ENCODE assay signal across 1 cellular context in the genomic region with DNA sequence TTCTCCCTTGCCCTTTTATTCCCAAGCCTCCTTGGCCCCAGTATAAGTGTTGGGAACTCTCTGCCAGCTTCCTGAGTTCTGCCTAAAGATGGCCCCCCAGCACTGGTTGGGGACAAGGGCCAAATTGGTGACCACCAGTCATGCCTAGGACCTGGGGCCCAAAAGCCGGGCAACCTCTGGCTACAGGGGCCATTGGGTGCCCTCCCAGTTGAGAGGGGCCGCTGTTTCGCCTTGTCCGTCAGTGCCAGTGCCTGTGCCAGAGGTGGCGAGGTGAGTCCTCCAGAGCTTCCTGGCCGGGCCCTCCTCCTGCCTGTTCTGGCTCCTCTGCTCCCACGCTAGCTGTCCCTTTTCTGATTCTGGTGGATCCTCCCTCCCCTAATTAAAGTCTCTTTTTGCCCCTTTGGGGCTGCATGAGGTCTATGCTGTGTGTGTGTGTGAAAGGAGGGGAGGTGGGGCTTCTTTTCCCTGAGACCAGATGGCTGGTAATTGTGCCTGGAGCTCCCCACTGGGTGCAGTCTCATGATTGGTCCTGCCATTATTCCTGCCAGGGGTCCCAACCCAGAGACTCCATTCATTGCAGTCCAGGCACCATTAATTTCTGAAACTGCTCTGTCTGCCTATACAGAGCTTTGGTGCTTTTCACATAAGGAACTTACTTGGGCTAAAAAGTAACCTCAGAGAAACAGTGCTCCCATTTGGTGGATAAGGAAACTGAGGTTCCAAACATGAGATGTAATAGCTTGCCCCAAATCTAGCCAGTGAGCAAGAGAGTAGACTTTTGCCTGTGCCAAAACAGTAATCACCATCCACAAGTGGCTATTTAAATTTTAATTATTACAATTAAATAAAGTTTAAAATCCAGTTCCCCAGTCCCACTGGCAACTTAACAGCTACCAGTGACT.
TF ChIP-seq lines count a peak whose summit lies in the region.

No MANE protein-coding gene starts in this region.

TF ChIP-seq in K562, 482 proteins besides CTCF, POLR2A, EP300 and RAD21:
- TF ChIP-seq POLR2G (IDR thresholded peaks at IDR 0.05; ENCODE audit: low read depth, low read length) (peak; percentile 58; the same call in 1 of the 2 replicates), BCOR (IDR thresholded peaks at IDR 0.05) (0 out of 2 replicates have a peak, but pooled peaks have one; percentile 37), TOE1 (IDR thresholded peaks at IDR 0.05; ENCODE audit: borderline replicate concordance) (no peak), TOE1 (CRISPR knock-in tag; IDR thresholded peaks at IDR 0.05; ENCODE audit: borderline replicate concordance, low read depth) (no peak), RBFOX2 (IDR thresholded peaks at IDR 0.05; ENCODE audit: low read depth, low read length) (peak; percentile 65), RBM25 (IDR thresholded peaks at IDR 0.05; ENCODE audit: low read depth, low read length, severe bottlenecking) (peak; percentile 72)
- TF ChIP-seq, protein P1, sequence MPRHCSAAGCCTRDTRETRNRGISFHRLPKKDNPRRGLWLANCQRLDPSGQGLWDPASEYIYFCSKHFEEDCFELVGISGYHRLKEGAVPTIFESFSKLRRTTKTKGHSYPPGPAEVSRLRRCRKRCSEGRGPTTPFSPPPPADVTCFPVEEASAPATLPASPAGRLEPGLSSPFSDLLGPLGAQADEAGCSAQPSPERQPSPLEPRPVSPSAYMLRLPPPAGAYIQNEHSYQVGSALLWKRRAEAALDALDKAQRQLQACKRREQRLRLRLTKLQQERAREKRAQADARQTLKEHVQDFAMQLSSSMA (CRISPR knock-in tag; IDR thresholded peaks at IDR 0.05) = no peak
- TF ChIP-seq, protein P2, sequence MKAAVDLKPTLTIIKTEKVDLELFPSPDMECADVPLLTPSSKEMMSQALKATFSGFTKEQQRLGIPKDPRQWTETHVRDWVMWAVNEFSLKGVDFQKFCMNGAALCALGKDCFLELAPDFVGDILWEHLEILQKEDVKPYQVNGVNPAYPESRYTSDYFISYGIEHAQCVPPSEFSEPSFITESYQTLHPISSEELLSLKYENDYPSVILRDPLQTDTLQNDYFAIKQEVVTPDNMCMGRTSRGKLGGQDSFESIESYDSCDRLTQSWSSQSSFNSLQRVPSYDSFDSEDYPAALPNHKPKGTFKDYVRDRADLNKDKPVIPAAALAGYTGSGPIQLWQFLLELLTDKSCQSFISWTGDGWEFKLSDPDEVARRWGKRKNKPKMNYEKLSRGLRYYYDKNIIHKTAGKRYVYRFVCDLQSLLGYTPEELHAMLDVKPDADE (conservative IDR thresholded peaks at IDR 0.05; ENCODE audit: control insufficient read depth, low read depth, low read length) = 0 out of 2 replicates have a peak, but pooled peaks have one; percentile 23
